Comparison of ENCODE assay signal across 1 cellular context in the genomic region with DNA sequence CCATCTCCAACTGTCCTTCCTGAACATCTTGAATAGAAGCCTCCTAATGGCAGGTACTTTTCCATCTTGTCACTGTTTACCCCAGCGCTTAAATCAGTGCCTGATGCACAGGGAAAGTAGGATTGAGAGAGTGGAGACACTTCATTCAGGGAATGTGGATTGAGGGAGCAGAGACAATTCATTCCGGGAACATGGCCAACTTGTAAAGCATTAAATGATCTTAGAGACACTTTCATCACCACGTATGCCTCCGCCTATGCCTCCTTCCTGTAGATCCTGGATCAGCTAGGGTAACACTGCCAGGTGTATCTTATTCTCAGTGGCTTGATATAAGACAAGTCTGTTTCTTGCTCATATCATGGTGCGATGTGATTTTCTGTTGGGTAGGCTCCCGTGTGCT.
TF ChIP-seq lines count a peak whose summit lies in the region.

No MANE protein-coding gene starts in this region.

TF ChIP-seq in IMR-90, 13 proteins besides CTCF, POLR2A, EP300 and RAD21 (continued from another document):
- TF ChIP-seq BHLHE40 (IDR thresholded peaks at IDR 0.05; ENCODE audit: low read depth, low read length) (no peak), CEBPB (IDR thresholded peaks at IDR 0.05; ENCODE audit: low read depth, low read length) (no peak), RCOR1 (IDR thresholded peaks at IDR 0.05; ENCODE audit: insufficient replicate concordance, low read length) (no peak), SMC3 (IDR thresholded peaks at IDR 0.05; ENCODE audit: low read depth, low read length) (no peak), CHD1 (IDR thresholded peaks at IDR 0.05; ENCODE audit: low read depth, low read length) (no peak), RFX5 (IDR thresholded peaks at IDR 0.05; ENCODE audit: low read depth, low read length) (no peak), NFE2L2 (IDR thresholded peaks at IDR 0.05; ENCODE audit: low read depth, low read length) (no peak)
- TF ChIP-seq, protein P1, sequence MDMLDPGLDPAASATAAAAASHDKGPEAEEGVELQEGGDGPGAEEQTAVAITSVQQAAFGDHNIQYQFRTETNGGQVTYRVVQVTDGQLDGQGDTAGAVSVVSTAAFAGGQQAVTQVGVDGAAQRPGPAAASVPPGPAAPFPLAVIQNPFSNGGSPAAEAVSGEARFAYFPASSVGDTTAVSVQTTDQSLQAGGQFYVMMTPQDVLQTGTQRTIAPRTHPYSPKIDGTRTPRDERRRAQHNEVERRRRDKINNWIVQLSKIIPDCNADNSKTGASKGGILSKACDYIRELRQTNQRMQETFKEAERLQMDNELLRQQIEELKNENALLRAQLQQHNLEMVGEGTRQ (IDR thresholded peaks at IDR 0.05; ENCODE audit: low read depth, low read length) = no peak
- TF ChIP-seq, protein P2, sequence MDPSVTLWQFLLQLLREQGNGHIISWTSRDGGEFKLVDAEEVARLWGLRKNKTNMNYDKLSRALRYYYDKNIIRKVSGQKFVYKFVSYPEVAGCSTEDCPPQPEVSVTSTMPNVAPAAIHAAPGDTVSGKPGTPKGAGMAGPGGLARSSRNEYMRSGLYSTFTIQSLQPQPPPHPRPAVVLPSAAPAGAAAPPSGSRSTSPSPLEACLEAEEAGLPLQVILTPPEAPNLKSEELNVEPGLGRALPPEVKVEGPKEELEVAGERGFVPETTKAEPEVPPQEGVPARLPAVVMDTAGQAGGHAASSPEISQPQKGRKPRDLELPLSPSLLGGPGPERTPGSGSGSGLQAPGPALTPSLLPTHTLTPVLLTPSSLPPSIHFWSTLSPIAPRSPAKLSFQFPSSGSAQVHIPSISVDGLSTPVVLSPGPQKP (IDR thresholded peaks at IDR 0.05; ENCODE audit: borderline replicate concordance, low read depth, low read length) = no peak
